Comparison of ENCODE assay signal across 8 cellular contexts in the genomic region with DNA sequence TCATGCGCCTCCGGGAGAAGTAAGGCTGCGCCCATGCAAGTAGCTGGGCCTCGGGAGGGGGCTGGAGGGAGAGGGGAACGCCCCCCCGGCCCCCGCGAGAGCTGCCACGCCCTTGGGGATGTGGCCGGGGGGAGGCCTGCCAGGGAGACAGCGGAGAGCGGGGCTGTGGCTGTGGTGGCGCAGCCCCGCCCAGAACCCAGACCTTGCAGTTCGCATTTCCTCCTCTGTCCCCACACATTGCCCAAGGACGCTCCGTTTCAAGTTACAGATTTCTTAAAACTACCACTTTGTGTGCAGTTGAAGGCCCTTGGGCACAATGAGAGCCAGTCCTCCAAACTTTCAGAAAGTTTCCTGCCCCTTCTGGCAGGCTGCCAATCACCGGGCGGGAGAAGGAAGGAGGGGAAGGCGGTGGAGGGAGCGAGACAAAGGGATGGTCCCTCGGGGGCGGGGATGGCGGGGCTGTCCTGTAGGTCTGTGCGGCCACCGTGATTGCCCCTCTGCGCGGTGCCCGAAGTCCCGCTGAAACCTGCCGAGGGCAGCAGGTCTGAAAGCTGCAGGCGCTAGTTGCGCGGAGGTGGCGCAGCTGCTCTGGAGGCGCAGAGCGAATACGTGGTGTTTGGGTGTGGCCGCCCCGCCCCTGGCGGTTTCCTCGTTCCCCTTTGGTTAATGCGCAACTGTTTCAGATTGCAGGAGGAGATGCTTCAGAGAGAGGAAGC. TPM values are rescaled to one million over a fixed set of nuclear protein-coding genes. Genes with fewer than 3 reads are reported as not detected.
DNase-seq lines count a peak whose midpoint lies in the region; ATAC-seq and TF ChIP-seq lines count a peak whose summit lies in the region.

No MANE protein-coding gene starts in this region.

- no peak for TF ChIP-seq CTCF in BE2C (IDR thresholded peaks at IDR 0.05; ENCODE audit: low read depth, low read length)

- peak overlapping the region; percentile 91 to 100 (median 97) for H3K27ac Mint-ChIP-seq in naive thymus-derived CD4-positive, alpha-beta T cell

- peaks cover 5 to 51% (median 16%) of the 10 kb centered on the region in 5 donors for H3K36me3 Mint-ChIP-seq in naive thymus-derived CD4-positive, alpha-beta T cell

- TF ChIP-seq POLR2A in GM19099 (IDR thresholded peaks at IDR 0.05; ENCODE audit: extremely low read depth, insufficient read length, low read depth): peak; percentile 79

- peak overlapping the region; percentile 90 to 97 for H3K27ac ChIP-seq in esophagus (ENCODE audit: low read depth in 2 of 2, low read length in 1 of 2)
- peak overlapping the region; percentile 83 for H3K27ac ChIP-seq in naive thymus-derived CD4-positive, alpha-beta T cell (ENCODE audit: low read depth, low read length)

- peaks cover 23 to 65% (median 62%) of the 10 kb centered on the region in 7 donors for H3K4me1 Mint-ChIP-seq in naive thymus-derived CD4-positive, alpha-beta T cell

- 0 out of 2 replicates have a peak, but pooled peaks cover 3% of the 10 kb centered on the region for H3K36me3 ChIP-seq in BE2C
- peaks cover 0 to 9% of the 10 kb centered on the region in 2 donors for H3K36me3 ChIP-seq in esophagus (ENCODE audit: control insufficient read depth in 2 of 2, insufficient read depth in 2 of 2, low read length in 1 of 2)
- peaks cover 33 to 48% (median 34%) of the 10 kb centered on the region in 3 experiments for H3K36me3 ChIP-seq in naive thymus-derived CD4-positive, alpha-beta T cell (ENCODE audit: control insufficient read depth in 2 of 3, insufficient read depth in 3 of 3, low read length in 3 of 3)

- H3K4me1 ChIP-seq in BE2C (no peaks in the 10 kb centered on the region; the same call in 1 of the 2 replicates), esophagus (ENCODE audit: control insufficient read depth in 2 of 2, insufficient read depth in 2 of 2, low read length in 1 of 2) (peaks cover 0 to 12% of the 10 kb centered on the region in 2 donors)
- H3K4me1 ChIP-seq in naive thymus-derived CD4-positive, alpha-beta T cell (ENCODE audit: control insufficient read depth in 2 of 2, insufficient read depth in 2 of 2, low read length in 2 of 2): peaks cover 44 to 45% of the 10 kb centered on the region in 2 donors

- peaks cover 0 to 3% (median 0%) of the 10 kb centered on the region in 5 donors for H3K27me3 Mint-ChIP-seq in naive thymus-derived CD4-positive, alpha-beta T cell

- POLR2A ChIA-PET in naive thymus-derived CD4-positive, alpha-beta T cell (lab: Charles Lee): interaction anchor here (0.6 to 8.3 kb wide), 34 partner anchors 8 to 418 kb away, joined by 3 to 167 read pairs (median 4); a partner anchor contains a TSS

- 0 to 1% methylated on average over 43 of the region's 43 CpGs for WGBS in esophagus, 2 donors

- ATAC-seq in HG03342 (IDR thresholded peaks at IDR 0.05; ENCODE audit: unreplicated experiment): peak; percentile 52
- peak; percentile 62 for ATAC-seq in naive thymus-derived CD4-positive, alpha-beta T cell
- ATAC-seq in stimulated activated naive CD8-positive, alpha-beta T cell treated with anti-CD3 and anti-CD28 coated beads, Interleukin-15, Interleukin-2, amounts not matched to agents 100 U/mL and 50 U/mL, for 24 hours: peak; percentile 48

- H3K9me3 ChIP-seq in BE2C: no peaks in the 10 kb centered on the region; the same call in 1 of the 2 replicates
- peaks cover 0 to 6% of the 10 kb centered on the region in 2 donors for H3K9me3 ChIP-seq in esophagus (ENCODE audit: control insufficient read depth in 2 of 2, insufficient read depth in 1 of 2, low read depth in 1 of 2, low read length in 1 of 2)
- H3K9me3 ChIP-seq in naive thymus-derived CD4-positive, alpha-beta T cell (ENCODE audit: control insufficient read depth in 2 of 3, low read length in 3 of 3): no peaks in the 10 kb centered on the region

- CTCF ChIA-PET in naive thymus-derived CD4-positive, alpha-beta T cell (lab: Charles Lee): interaction anchor here (0.6 to 2.5 kb wide), 10 partner anchors 12 to 413 kb away, joined by 3 to 18 read pairs (median 5); a partner anchor contains a TSS

- H3K4me3 ChIP-seq in BE2C (ENCODE audit: low read depth, low read length): peak overlapping the region; percentile 51
- H3K4me3 ChIP-seq in esophagus (ENCODE audit: low read depth in 1 of 2, low read length in 2 of 2): peak overlapping the region; percentile 50 to 96
- peak overlapping the region; percentile 93 for H3K4me3 ChIP-seq in naive thymus-derived CD4-positive, alpha-beta T cell (ENCODE audit: low read length)

- intact Hi-C loops in naive thymus-derived CD4-positive, alpha-beta T cell (cut with micrococcal nuclease): loop anchor here (1.0 to 10.0 kb wide), 20 partner anchors 11 to 1429 kb away; a partner anchor contains a TSS

- H3K9me3 Mint-ChIP-seq in naive thymus-derived CD4-positive, alpha-beta T cell: no peaks in the 10 kb centered on the region

- H3K27me3 ChIP-seq in BE2C (peaks cover 19% of the 10 kb centered on the region), esophagus (ENCODE audit: control insufficient read depth in 1 of 2, insufficient read depth in 2 of 2, low read length in 2 of 2) (peaks cover 0 to 3% of the 10 kb centered on the region in 2 donors)
- H3K27me3 ChIP-seq in naive thymus-derived CD4-positive, alpha-beta T cell (ENCODE audit: control insufficient read depth in 2 of 2, insufficient read depth in 2 of 2, low read length in 2 of 2): no peaks in the 10 kb centered on the region

- DNase-seq in BE2C (peak; percentile 69), NOMO-1 (lab: John Stamatoyannopoulos, UW; ENCODE audit: unreplicated experiment in 2 of 2) (peak; percentile 92 to 95), activated T-cell treated with anti-CD3 and anti-CD28 coated beads for 1 hour (ENCODE audit: low read depth) (peak; percentile 81)
- peak; percentile 81 to 96 (median 95) for DNase-seq in naive thymus-derived CD4-positive, alpha-beta T cell
- peak; percentile 87 for DNase-seq in stimulated activated naive CD8-positive, alpha-beta T cell treated with anti-CD3 and anti-CD28 coated beads, Interleukin-15, Interleukin-2, amounts not matched to agents 100 U/mL and 50 U/mL, for 24 hours

- H3K4me3 Mint-ChIP-seq in naive thymus-derived CD4-positive, alpha-beta T cell: peak overlapping the region; percentile 87 to 100 (median 97)

RNA-seq across cellular contexts. Expression of a gene that starts 2.1 kb away (rescaled TPM):
- polyA plus RNA-seq in BE2C (2012; ENCODE audit: insufficient read depth, insufficient read length, low read depth): 149 TPM
- 100 to 1,000 TPM in 1 of 2 donors, 10 to 100 TPM in 1; 70.1 to 174 TPM for polyA plus RNA-seq in esophagus
- 1,000 to 10,000 TPM in 3 of 5 experiments, 100 to 1,000 TPM in 2; 498 to 2,181 (median 1,002) TPM for total RNA-seq in naive thymus-derived CD4-positive, alpha-beta T cell
- polyA plus RNA-seq in naive thymus-derived CD4-positive, alpha-beta T cell: 100 to 1,000 TPM; 399 to 546 TPM

RNA-seq across cellular contexts. Expression of a gene that starts 28.7 kb away (rescaled TPM):
- 3.5 TPM for polyA plus RNA-seq in BE2C (2012; ENCODE audit: insufficient read depth, insufficient read length, low read depth)
- 1 to 10 TPM in 1 of 2 donors, under 1 TPM in 1; 0.81 to 1.2 TPM for polyA plus RNA-seq in esophagus
- 10 to 100 TPM; 10.2 to 30.6 (median 15.9) TPM for total RNA-seq in naive thymus-derived CD4-positive, alpha-beta T cell
- polyA plus RNA-seq in naive thymus-derived CD4-positive, alpha-beta T cell: 10 to 100 TPM in 1 of 2 donors, 1 to 10 TPM in 1; 9.7 to 12.8 TPM

Comparison
In these comparisons a context has a peak if more than half of its experiments do, and no peak if none do; other contexts are left out.
1. Peak in every context shown above with its lines: DNase-seq, ATAC-seq, H3K4me3 ChIP-seq and H3K27ac ChIP-seq.
2. RNA of a gene that starts 28.7 kb away (polyA plus RNA-seq): 9.7 to 12.8 TPM in naive thymus-derived CD4-positive, alpha-beta T cell; 0.81 to 1.2 TPM in esophagus; every median in the first group is over 4 times any median in the second.